ENCODE assay signal across 21 cellular contexts in the genomic region with DNA sequence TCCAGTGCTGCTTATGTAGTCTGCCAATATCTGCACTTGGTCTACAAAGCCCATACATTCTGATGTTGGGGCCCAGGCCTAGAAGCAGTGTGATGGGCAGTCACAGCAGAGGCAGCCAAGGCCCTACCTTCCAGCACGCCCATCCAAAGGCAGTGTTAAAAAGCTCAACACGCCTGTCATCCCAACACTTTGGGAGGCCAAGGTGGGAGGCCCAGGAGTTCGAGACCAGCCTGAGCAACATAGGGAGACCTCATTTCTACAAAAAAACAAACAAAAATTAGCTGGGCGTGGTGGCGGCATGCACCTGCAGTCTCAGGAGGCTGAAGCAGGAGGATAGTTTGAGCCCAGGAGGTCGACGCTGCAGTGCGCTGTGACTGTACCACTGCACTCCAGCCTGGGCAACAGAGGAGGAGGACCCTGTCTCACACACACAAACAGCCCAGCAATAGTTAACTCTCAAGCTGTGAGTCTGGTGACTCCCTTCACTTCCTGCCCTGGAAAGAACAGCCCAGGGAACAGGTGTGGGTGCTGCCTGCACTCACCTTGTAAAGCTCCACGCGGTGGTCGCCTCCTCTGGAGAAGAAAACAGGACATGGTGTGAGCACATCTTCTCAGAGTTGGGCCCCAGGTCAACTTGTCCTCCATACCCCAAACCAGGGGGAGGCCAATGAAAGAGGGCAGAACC.
DNase-seq lines count a peak whose midpoint lies in the region; ATAC-seq and TF ChIP-seq lines count a peak whose summit lies in the region.
"Had no signal": no experiment of that assay in that cellular context is flagged by ENCODE, and none has a peak within 500 bp of the region (broad histone marks: within the 10 kb centered on the region; RNA-seq: fewer than 3 reads in every experiment).

No MANE protein-coding gene starts in this region.

- H3K27me3 ChIP-seq in CD4-positive, CD25-positive, alpha-beta regulatory T cell (ENCODE audit: control insufficient read depth, insufficient read depth, low read length): no peaks in the 10 kb centered on the region
- H3K27me3 ChIP-seq in Panc1 (ENCODE audit: control insufficient read depth, insufficient read depth, low read length) (no peaks in the 10 kb centered on the region), stomach (no peaks in the 10 kb centered on the region)
- H3K27me3 ChIP-seq: SJSA1, testis had no signal

- H3K36me3 ChIP-seq in CD4-positive, CD25-positive, alpha-beta regulatory T cell (ENCODE audit: control insufficient read depth, insufficient read depth, low read length): peaks cover 16% of the 10 kb centered on the region
- H3K36me3 ChIP-seq in Panc1 (ENCODE audit: control insufficient read depth, insufficient read depth, low read length): no peaks in the 10 kb centered on the region
- peaks cover 0 to 54% (median 40%) of the 10 kb centered on the region in 4 donors for H3K36me3 ChIP-seq in stomach
- H3K36me3 ChIP-seq: prostate gland had no signal

- H3K4me1 ChIP-seq in CD4-positive, CD25-positive, alpha-beta regulatory T cell (ENCODE audit: control insufficient read depth, insufficient read depth, low read length, poor library complexity, severe bottlenecking): no peaks in the 10 kb centered on the region
- peaks cover 27% of the 10 kb centered on the region for H3K4me1 ChIP-seq in Panc1 (ENCODE audit: control insufficient read depth, insufficient read depth, low read length)
- peaks cover 0 to 29% (median 10%) of the 10 kb centered on the region in 4 donors for H3K4me1 ChIP-seq in stomach

- peaks cover 0 to 18% (median 9%) of the 10 kb centered on the region in 4 donors for H3K4me1 Mint-ChIP-seq in CD4-positive, CD25-positive, alpha-beta regulatory T cell

- H3K27me3 Mint-ChIP-seq in CD4-positive, CD25-positive, alpha-beta regulatory T cell: no peaks in the 10 kb centered on the region
- H3K27me3 Mint-ChIP-seq: activated T-helper 17 cell treated with anti-CD3 and anti-CD28 coated beads, Interleukin-2, amount 50 U/mL, for 72 hours had no signal

- no peak overlapping the region for H3K27ac ChIP-seq in CD4-positive, CD25-positive, alpha-beta regulatory T cell (ENCODE audit: insufficient read depth, low read length, poor library complexity, severe bottlenecking)
- 0 out of 2 replicates have a peak overlapping the region, but pooled peaks have one; percentile 7 for H3K27ac ChIP-seq in Panc1 (ENCODE audit: low read length)
- no peak overlapping the region for H3K27ac ChIP-seq in stomach
- H3K27ac ChIP-seq: epithelial cell of prostate, prostate gland, SJSA1, testis had no signal

- DNase-seq in CD4-positive, CD25-positive, alpha-beta regulatory T cell: no peak
- DNase-seq in Panc1 (ENCODE audit: low read depth, low spot score) (no peak), left colon (peak in 1 of 2 donors; percentile 14), stomach (peak; percentile 16), activated gamma-delta T cell (lab: John Stamatoyannopoulos, UW) (no peak), medulla oblongata (ENCODE audit: extremely low spot score) (no peak), GM13976 (ENCODE audit: low spot score) (no peak)
- DNase-seq: activated CD4-positive, CD25-positive, alpha-beta regulatory T cell; foreskin fibroblast; hypothalamus; islet precursor cell; NCI-H1417 treated with DMSO at 0.1 percent for 48 hours; PC-3; stimulated activated CD4-positive, alpha-beta T cell treated with anti-CD3 and anti-CD28 coated beads, Interleukin-4, amount 100 ng/mL, for 4 hours had no signal

- no peak overlapping the region for H3K4me3 ChIP-seq in CD4-positive, CD25-positive, alpha-beta regulatory T cell (ENCODE audit: low read depth, low read length)
- H3K4me3 ChIP-seq in Panc1 (ENCODE audit: low read depth in 2 of 2, low read length in 2 of 2): no peak overlapping the region
- H3K4me3 ChIP-seq in stomach: no peak overlapping the region
- H3K4me3 ChIP-seq: prostate gland, SJSA1, smooth muscle cell, testis had no signal

- POLR2A ChIA-PET in Panc1 (lab: Charles Lee): interaction anchor here (0.6 kb wide), 1 partner anchor 74 kb away, joined by 8 read pairs; no protein-coding TSS in a partner anchor

- no peak overlapping the region for H3K4me3 Mint-ChIP-seq in CD4-positive, CD25-positive, alpha-beta regulatory T cell
- H3K4me3 Mint-ChIP-seq: activated T-helper 17 cell treated with anti-CD3 and anti-CD28 coated beads, Interleukin-2, amount 50 U/mL, for 72 hours; mesothelial cell of epicardium had no signal

- no TSS peak for BruUV-seq in Panc1 (replicated peaks; lab: Mats Ljungman, UMichigan)

- 94 to 98% (median 96%) methylated on average over 11 of the region's 11 CpGs for WGBS in stomach, 5 donors

- H3K36me3 Mint-ChIP-seq in CD4-positive, CD25-positive, alpha-beta regulatory T cell: peaks cover 18% of the 10 kb centered on the region

- CTCF ChIA-PET in Panc1 (lab: Charles Lee): no interaction called here

- no peak for TF ChIP-seq POLR2A in stomach (IDR thresholded peaks at IDR 0.05)

- H3K9me3 Mint-ChIP-seq in CD4-positive, CD25-positive, alpha-beta regulatory T cell: no peaks in the 10 kb centered on the region
- H3K9me3 Mint-ChIP-seq: activated T-helper 17 cell treated with anti-CD3 and anti-CD28 coated beads, Interleukin-2, amount 50 U/mL, for 72 hours; mesothelial cell of epicardium had no signal

- H3K9me3 ChIP-seq in CD4-positive, CD25-positive, alpha-beta regulatory T cell (ENCODE audit: control insufficient read depth in 2 of 2, low read length in 2 of 2): no peaks in the 10 kb centered on the region
- no peaks in the 10 kb centered on the region for H3K9me3 ChIP-seq in Panc1 (ENCODE audit: control insufficient read depth, insufficient read depth, low read depth, low read length)
- H3K9me3 ChIP-seq in stomach: no peaks in the 10 kb centered on the region
- H3K9me3 ChIP-seq: prostate gland, SJSA1, testis had no signal

- peak overlapping the region in 2 of 3 donors; percentile 20 to 42 for H3K27ac Mint-ChIP-seq in CD4-positive, CD25-positive, alpha-beta regulatory T cell
- H3K27ac Mint-ChIP-seq: mesothelial cell of epicardium had no signal

- no peak for TF ChIP-seq CTCF in Panc1 (IDR thresholded peaks at IDR 0.05)
- TF ChIP-seq CTCF in stomach (IDR thresholded peaks at IDR 0.05): no peak
- TF ChIP-seq CTCF in GM13976 (IDR thresholded peaks at IDR 0.05; ENCODE audit: borderline replicate concordance, control extremely low read depth, extremely low read depth, insufficient read depth, missing control alignments): no peak

- intact Hi-C loops in Panc1 (cut with micrococcal nuclease; ENCODE audit: unreplicated experiment): loop anchor here (10.0 kb wide), 1 partner anchor 68 kb away; no protein-coding TSS in a partner anchor
- intact Hi-C loops in left colon (cut with DNase I, micrococcal nuclease): loop anchor here in 1 of 2 donors (10.0 kb wide), 1 partner anchor 68 kb away; no protein-coding TSS in a partner anchor
- intact Hi-C loops in stomach (cut with DNase I; ENCODE audit: low total_unique reads): no loop called here

- in situ Hi-C loops in Panc1 (cut with HindIII; ENCODE audit: low pct_unique_long_range_greater_than_20kb, low sequenced_read_pairs): no loop called here
- in situ Hi-C loops in GM13976 (cut with MboI; ENCODE audit: low sequenced_read_pairs, unreplicated experiment): no loop called here

- ATAC-seq in CD4-positive, CD25-positive, alpha-beta regulatory T cell (ENCODE audit: low read depth in 2 of 2): no peak
- ATAC-seq in Panc1 (no peak), left colon (peak; percentile 36)
- ATAC-seq: activated T-helper 17 cell treated with anti-CD3 and anti-CD28 coated beads, Interleukin-2, amount 50 U/mL, for 72 hours had no signal

- no peak for TF ChIP-seq EP300 in stomach (IDR thresholded peaks at IDR 0.05)
